In the genomic region with DNA sequence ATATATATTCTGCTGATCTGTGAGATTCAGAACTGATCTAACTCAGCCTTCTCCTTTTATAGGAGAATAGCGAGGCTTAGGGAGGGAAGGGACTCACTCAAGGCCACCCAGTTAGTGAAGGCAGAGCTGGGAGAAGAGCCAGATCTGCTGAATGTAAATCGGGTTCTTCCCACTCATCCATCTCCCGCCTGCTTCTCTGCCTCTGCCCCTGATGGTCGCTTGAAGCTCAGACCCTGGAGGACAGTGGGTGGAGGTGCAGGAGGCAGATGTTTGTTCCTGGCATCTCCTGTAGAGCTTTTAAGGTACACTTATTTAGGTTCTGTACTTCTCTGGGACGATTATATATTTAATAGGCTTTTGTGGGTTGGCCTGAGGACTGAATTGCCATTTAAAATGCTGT, we compare ENCODE assay signal across 14 cellular contexts. TPM values are rescaled to one million over a fixed set of nuclear protein-coding genes. Genes with fewer than 3 reads are reported as not detected.
DNase-seq lines count a peak whose midpoint lies in the region; ATAC-seq and TF ChIP-seq lines count a peak whose summit lies in the region.
"Had no signal": no experiment of that assay in that cellular context is flagged by ENCODE, and none has a peak within 500 bp of the region (broad histone marks: within the 10 kb centered on the region; RNA-seq: fewer than 3 reads in every experiment).

No MANE protein-coding gene starts in this region.

- ATAC-seq in lower lobe of right lung (no peak), GM18511 (IDR thresholded peaks at IDR 0.05; ENCODE audit: unreplicated experiment) (no peak), aorta (ENCODE audit: low FRiP score) (no peak)
- ATAC-seq in naive thymus-derived CD8-positive, alpha-beta T cell: no peak
- ATAC-seq: stimulated activated effector memory CD8-positive, alpha-beta T cell treated with anti-CD3 and anti-CD28 coated beads, Interleukin-12 subunit alpha, Interleukin-12 subunit beta, amount 100 ng/mL, for 72 hours had no signal

- H3K4me3 ChIP-seq in lower lobe of right lung (no peak overlapping the region), aorta (ENCODE audit: low read length in 2 of 2) (no peak overlapping the region)
- H3K4me3 ChIP-seq: lung, skin epidermis had no signal

- H3K4me1 Mint-ChIP-seq in naive thymus-derived CD8-positive, alpha-beta T cell: peaks cover 20 to 57% (median 27%) of the 10 kb centered on the region in 4 donors
- H3K4me1 Mint-ChIP-seq in activated CD4-positive, alpha-beta T cell treated with anti-CD3 and anti-CD28 coated beads, Interleukin-2, amount 10 ng/mL, durations not matched to agents 7 days and 5 days: peaks cover 36% of the 10 kb centered on the region

- DNase-seq in D341Med (ENCODE audit: low spot score) (peak; percentile 69), HEK293T (ENCODE audit: extremely low spot score) (peak; percentile 58), astrocyte of the hippocampus (ENCODE audit: low read depth, low spot score) (peak; percentile 41), lower lobe of right lung (no peak), aorta (no peak)
- no peak for DNase-seq in naive thymus-derived CD8-positive, alpha-beta T cell
- DNase-seq in activated CD4-positive, alpha-beta T cell treated with anti-CD3 and anti-CD28 coated beads, Interleukin-2, amount 10 ng/mL, durations not matched to agents 7 days and 5 days: no peak
- DNase-seq: activated naive CD4-positive, alpha-beta T cell treated with anti-CD3 and anti-CD28 coated beads, Interleukin-2, amount 50 U/mL, for 16 hours; NK-92 treated with Interleukin-12 subunit alpha and Interleukin-12 subunit beta, amount 100 ng/mL, for 24 hours had no signal

- H3K4me3 Mint-ChIP-seq in naive thymus-derived CD8-positive, alpha-beta T cell: no peak overlapping the region
- no peak overlapping the region for H3K4me3 Mint-ChIP-seq in activated CD4-positive, alpha-beta T cell treated with anti-CD3 and anti-CD28 coated beads, Interleukin-2, amount 10 ng/mL, durations not matched to agents 7 days and 5 days
- H3K4me3 Mint-ChIP-seq: stimulated activated effector memory CD8-positive, alpha-beta T cell treated with anti-CD3 and anti-CD28 coated beads, Interleukin-12 subunit alpha, Interleukin-12 subunit beta, amount 100 ng/mL, for 72 hours had no signal

- H3K9me3 Mint-ChIP-seq in naive thymus-derived CD8-positive, alpha-beta T cell: no peaks in the 10 kb centered on the region
- H3K9me3 Mint-ChIP-seq in activated CD4-positive, alpha-beta T cell treated with anti-CD3 and anti-CD28 coated beads, Interleukin-2, amount 10 ng/mL, durations not matched to agents 7 days and 5 days: no peaks in the 10 kb centered on the region
- H3K9me3 Mint-ChIP-seq: stimulated activated effector memory CD8-positive, alpha-beta T cell treated with anti-CD3 and anti-CD28 coated beads, Interleukin-12 subunit alpha, Interleukin-12 subunit beta, amount 100 ng/mL, for 72 hours had no signal

- peak overlapping the region; percentile 18 for H3K27ac ChIP-seq in lower lobe of right lung
- H3K27ac ChIP-seq in aorta (ENCODE audit: low read depth in 1 of 2, low read length in 2 of 2): no peak overlapping the region

- H3K27me3 ChIP-seq in lower lobe of right lung (ENCODE audit: low read depth) (no peaks in the 10 kb centered on the region), aorta (ENCODE audit: control insufficient read depth in 1 of 2, insufficient read depth in 2 of 2, low read length in 1 of 2) (no peaks in the 10 kb centered on the region)

- intact Hi-C loops in lower lobe of right lung (cut with DNase I) (no loop called here), aorta (cut with DNase I) (no loop called here)

- no peaks in the 10 kb centered on the region for H3K36me3 Mint-ChIP-seq in naive thymus-derived CD8-positive, alpha-beta T cell
- no peaks in the 10 kb centered on the region for H3K36me3 Mint-ChIP-seq in activated CD4-positive, alpha-beta T cell treated with anti-CD3 and anti-CD28 coated beads, Interleukin-2, amount 10 ng/mL, durations not matched to agents 7 days and 5 days (ENCODE audit: low read depth)
- H3K36me3 Mint-ChIP-seq: stimulated activated effector memory CD8-positive, alpha-beta T cell treated with anti-CD3 and anti-CD28 coated beads, Interleukin-12 subunit alpha, Interleukin-12 subunit beta, amount 100 ng/mL, for 72 hours had no signal

- no peaks in the 10 kb centered on the region for H3K9me3 ChIP-seq in lower lobe of right lung
- H3K9me3 ChIP-seq in aorta (ENCODE audit: control insufficient read depth, low read length): no peaks in the 10 kb centered on the region

- POLR2A ChIA-PET in HEK293T (lab: Yijun Ruan, JAX): interaction anchor here (1.2 kb wide), 1 partner anchor 131 kb away, joined by 5 read pairs; the partner anchor contains the start of gene SEC22A
- POLR2A ChIA-PET in naive thymus-derived CD8-positive, alpha-beta T cell (lab: Charles Lee): no interaction called here
- POLR2A ChIA-PET in activated CD4-positive, alpha-beta T cell treated with anti-CD3 and anti-CD28 coated beads, Interleukin-2, amount 10 ng/mL, durations not matched to agents 7 days and 5 days (lab: Charles Lee): no interaction called here

- H3K36me3 ChIP-seq in lower lobe of right lung (no peaks in the 10 kb centered on the region), aorta (ENCODE audit: control insufficient read depth in 1 of 2, insufficient read depth in 2 of 2, low read length in 1 of 2) (no peaks in the 10 kb centered on the region)

- TF ChIP-seq CTCF in lower lobe of right lung (IDR thresholded peaks at IDR 0.05): peak; percentile 26

- no peaks in the 10 kb centered on the region for H3K27me3 Mint-ChIP-seq in naive thymus-derived CD8-positive, alpha-beta T cell
- no peaks in the 10 kb centered on the region for H3K27me3 Mint-ChIP-seq in activated CD4-positive, alpha-beta T cell treated with anti-CD3 and anti-CD28 coated beads, Interleukin-2, amount 10 ng/mL, durations not matched to agents 7 days and 5 days

- H3K4me1 ChIP-seq in lower lobe of right lung: peaks cover 51% of the 10 kb centered on the region
- H3K4me1 ChIP-seq in aorta (ENCODE audit: control insufficient read depth in 1 of 2, insufficient read depth in 2 of 2, low read length in 2 of 2): no peaks in the 10 kb centered on the region

- WGBS in aorta, 2 donors: 65% methylated on average over 5 of the region's 5 CpGs

- CTCF ChIA-PET in HEK293T (lab: Yijun Ruan, JAX): interaction anchor here (0.9 kb wide), 1 partner anchor 316 kb away, joined by 3 read pairs; no protein-coding TSS in a partner anchor
- CTCF ChIA-PET in activated CD4-positive, alpha-beta T cell treated with anti-CD3 and anti-CD28 coated beads, Interleukin-2, amount 10 ng/mL, durations not matched to agents 7 days and 5 days (lab: Charles Lee): interaction anchor here (1.0 kb wide), 1 partner anchor 23 kb away, joined by 3 read pairs; no protein-coding TSS in a partner anchor

- no peak overlapping the region for H3K27ac Mint-ChIP-seq in naive thymus-derived CD8-positive, alpha-beta T cell
- no peak overlapping the region for H3K27ac Mint-ChIP-seq in activated CD4-positive, alpha-beta T cell treated with anti-CD3 and anti-CD28 coated beads, Interleukin-2, amount 10 ng/mL, durations not matched to agents 7 days and 5 days
- H3K27ac Mint-ChIP-seq: stimulated activated effector memory CD8-positive, alpha-beta T cell treated with anti-CD3 and anti-CD28 coated beads, Interleukin-12 subunit alpha, Interleukin-12 subunit beta, amount 100 ng/mL, for 72 hours had no signal

TF ChIP-seq in HEK293T, 16 proteins besides CTCF, POLR2A, EP300 and RAD21:
- TF ChIP-seq NFRKB (IDR thresholded peaks at IDR 0.05) (no peak), TARDBP (IDR thresholded peaks at IDR 0.05) (no peak), SUZ12 (IDR thresholded peaks at IDR 0.05) (no peak), PKNOX1 (IDR thresholded peaks at IDR 0.05) (no peak)

RNA-seq across cellular contexts. Expression of gene PDIA5, which starts 4.3 kb away (rescaled TPM):
- total RNA-seq in lower lobe of right lung (29.3 TPM), aorta (10 to 100 TPM; 38.4 to 50.4 TPM)
- 1 to 10 TPM; 5.2 to 6.0 TPM for total RNA-seq in naive thymus-derived CD8-positive, alpha-beta T cell
- 1 to 10 TPM; 3.2 to 6.9 (median 4.1) TPM for polyA plus RNA-seq in naive thymus-derived CD8-positive, alpha-beta T cell
- 10 to 100 TPM; 10.5 to 12.3 TPM for total RNA-seq in activated CD4-positive, alpha-beta T cell treated with anti-CD3 and anti-CD28 coated beads, Interleukin-2, amount 10 ng/mL, durations not matched to agents 7 days and 5 days
- 10 to 100 TPM in 1 of 2 donors, 1 to 10 TPM in 1; 8.6 to 22.3 TPM for polyA plus RNA-seq in aorta

RNA-seq across cellular contexts. Expression of gene SEMA5B, which starts 43.6 kb away (rescaled TPM):
- 0.71 TPM for total RNA-seq in lower lobe of right lung
- under 1 TPM; 0.16 to 0.47 TPM for total RNA-seq in naive thymus-derived CD8-positive, alpha-beta T cell
- polyA plus RNA-seq in naive thymus-derived CD8-positive, alpha-beta T cell: not detected
- total RNA-seq in activated CD4-positive, alpha-beta T cell treated with anti-CD3 and anti-CD28 coated beads, Interleukin-2, amount 10 ng/mL, durations not matched to agents 7 days and 5 days: not detected
- total RNA-seq in aorta: 1 to 10 TPM in 1 of 2 donors, under 1 TPM in 1; 0.81 to 4.9 TPM
- polyA plus RNA-seq in aorta: 1 to 10 TPM in 1 of 2 donors, under 1 TPM in 1; under 0.01 to 1.0 TPM
- total RNA-seq: epithelial cell of proximal tubule had no signal

Comparison
In these comparisons a context has a peak if more than half of its experiments do, and no peak if none do; other contexts are left out.
1. DNase-seq: peak in D341Med (single experiment), HEK293T (single experiment) and astrocyte of the hippocampus (single experiment); none in lower lobe of right lung (single experiment), naive thymus-derived CD8-positive, alpha-beta T cell (0 of 10), activated CD4-positive, alpha-beta T cell treated with anti-CD3 and anti-CD28 coated beads, Interleukin-2, amount 10 ng/mL, durations not matched to agents 7 days and 5 days (single experiment) and aorta (0 of 2).